27 cellular contexts compared by ENCODE assay signal in genomic region chr15:90115783-90116182, GRCh38.
"Had no signal": no experiment of that assay in that cellular context is flagged by ENCODE, and none has a peak within 500 bp of the region (broad histone marks: within the 10 kb centered on the region; RNA-seq: fewer than 3 reads in every experiment).

No MANE protein-coding gene starts in this region.

- H3K27ac ChIP-seq: stomach, suprapubic skin, testis, thoracic aorta, thyroid gland, tibial artery, tibial nerve, transverse colon, upper lobe of left lung, upper lobe of right lung, uterus, vagina had no signal

- H3K36me3 ChIP-seq: stomach, suprapubic skin, thoracic aorta, thyroid gland, tibial artery, tibial nerve, transverse colon, upper lobe of left lung, upper lobe of right lung, uterus, vagina had no signal

- FAIRE-seq: urothelium cell line had no signal

- H3K4me3 ChIP-seq: stomach, suprapubic skin, testis, thoracic aorta, thyroid gland, tibial artery, tibial nerve, transverse colon, upper lobe of left lung, upper lobe of right lung, uterus, vagina had no signal

- H3K4me1 ChIP-seq: stomach, suprapubic skin, testis, thyroid gland, tibial artery, tibial nerve, transverse colon, upper lobe of left lung, upper lobe of right lung, uterus, vagina had no signal

- H3K9me3 ChIP-seq: testis, thyroid gland, upper lobe of right lung had no signal

- DNase-seq: stimulated activated CD4-positive, alpha-beta T cell treated with anti-CD3 and anti-CD28 coated beads, Interleukin-2, amount 100 ng/mL, for 48 hours; stimulated activated CD4-positive, alpha-beta T cell treated with anti-CD3 and anti-CD28 coated beads, Interleukin-4, amount 100 ng/mL, for 1 hour; stimulated activated CD4-positive, alpha-beta T cell treated with anti-CD3 and anti-CD28 coated beads, Interleukin-4, amount 100 ng/mL, for 24 hours; stimulated activated CD4-positive, alpha-beta T cell treated with anti-CD3 and anti-CD28 coated beads, Interleukin-4, amount 100 ng/mL, for 4 hours; stimulated activated CD8-positive, alpha-beta memory T cell treated with anti-CD3 and anti-CD28 coated beads, Interleukin-4, amount 100 ng/mL, for 48 hours; stimulated activated naive B cell treated with anti-CD40 and anti-IgM and Interleukin-4, amounts not matched to agents 10 μg/mL and 1 μg/mL and 100 μg/mL, for 72 hours; stimulated activated naive CD4-positive, alpha-beta T cell; stimulated activated naive CD4-positive, alpha-beta T cell treated with Interleukin-2 at 50 U/mL for 16 hours; stimulated activated naive CD8-positive, alpha-beta T cell treated with anti-CD3 and anti-CD28 coated beads, Interleukin-15, amount 100 ng/mL, for 72 hours; stimulated activated naive CD8-positive, alpha-beta T cell treated with anti-CD3 and anti-CD28 coated beads, Interleukin-15, Interleukin-2, amounts not matched to agents 100 U/mL and 50 U/mL, for 24 hours; stomach; substantia nigra; testis; thyroid gland; tibial artery; transverse colon; trophoblast cell; upper lobe of left lung; upper lobe of right lung; uterus had no signal

- ATAC-seq: stimulated activated effector memory CD8-positive, alpha-beta T cell treated with anti-CD3 and anti-CD28 coated beads, Interleukin-12 subunit alpha, Interleukin-12 subunit beta, amount 100 ng/mL, for 72 hours; stimulated activated memory B cell treated with anti-CD40 and anti-IgM and Interleukin-4, amounts not matched to agents 10 μg/mL and 1 μg/mL and 100 μg/mL, for 72 hours; stimulated activated naive B cell treated with anti-CD40 and anti-IgM and Interleukin-4, amounts not matched to agents 10 μg/mL and 1 μg/mL and 100 μg/mL, for 72 hours; stimulated activated naive CD8-positive, alpha-beta T cell treated with anti-CD3 and anti-CD28 coated beads, Interleukin-15, amount 100 ng/mL, for 72 hours; stimulated activated naive CD8-positive, alpha-beta T cell treated with anti-CD3 and anti-CD28 coated beads, Interleukin-15, Interleukin-2, amounts not matched to agents 100 U/mL and 50 U/mL, for 24 hours; upper lobe of right lung had no signal

- H3K27me3 ChIP-seq: stomach, suprapubic skin, testis, thyroid gland, tibial artery, tibial nerve, transverse colon, upper lobe of left lung, upper lobe of right lung, uterus, vagina had no signal
